Comparison of ENCODE assay signal across 1 cellular context in the genomic region with DNA sequence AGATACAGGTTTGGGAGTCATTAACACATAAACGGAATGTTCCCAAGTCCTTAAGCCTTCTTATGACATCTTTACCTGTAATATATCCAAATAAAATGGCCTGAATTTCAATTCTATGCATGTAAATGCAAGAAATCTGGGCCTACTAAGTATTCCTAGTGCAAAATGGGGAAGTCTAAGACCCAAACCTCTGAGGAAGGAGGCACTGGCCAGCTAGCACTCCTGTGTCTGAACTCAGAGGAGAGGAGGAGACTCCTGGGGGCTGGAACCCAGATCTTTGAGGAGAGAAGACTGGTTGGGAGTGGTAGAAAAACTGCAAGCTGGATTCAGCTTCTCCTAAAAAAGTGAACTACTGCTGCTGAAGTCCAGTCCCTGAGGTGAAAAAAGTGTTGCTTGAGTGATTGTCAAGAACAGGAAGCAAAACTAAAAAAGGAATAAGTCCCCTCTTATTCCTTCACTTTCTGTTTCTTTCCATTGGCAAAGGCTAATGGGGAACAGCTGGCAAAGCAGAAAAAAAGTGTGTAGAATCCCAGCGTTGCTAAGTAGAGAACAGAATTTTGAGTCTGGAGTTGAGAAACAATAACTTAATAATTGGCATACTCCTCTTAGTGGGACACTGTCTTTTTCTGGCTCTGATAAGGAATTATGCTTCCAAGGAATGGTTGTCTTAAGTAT.
TF ChIP-seq lines count a peak whose summit lies in the region.

No MANE protein-coding gene starts in this region.

TF ChIP-seq in H1, 55 proteins besides CTCF, POLR2A, EP300 and RAD21:
- TF ChIP-seq BRCA1 (IDR thresholded peaks at IDR 0.05; ENCODE audit: low read depth, low read length) (no peak), RFX5 (IDR thresholded peaks at IDR 0.05; ENCODE audit: borderline replicate concordance, low read depth, low read length) (no peak)
- TF ChIP-seq, protein P1, sequence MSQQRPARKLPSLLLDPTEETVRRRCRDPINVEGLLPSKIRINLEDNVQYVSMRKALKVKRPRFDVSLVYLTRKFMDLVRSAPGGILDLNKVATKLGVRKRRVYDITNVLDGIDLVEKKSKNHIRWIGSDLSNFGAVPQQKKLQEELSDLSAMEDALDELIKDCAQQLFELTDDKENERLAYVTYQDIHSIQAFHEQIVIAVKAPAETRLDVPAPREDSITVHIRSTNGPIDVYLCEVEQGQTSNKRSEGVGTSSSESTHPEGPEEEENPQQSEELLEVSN (IDR thresholded peaks at IDR 0.05): no peak
- TF ChIP-seq, protein P2, sequence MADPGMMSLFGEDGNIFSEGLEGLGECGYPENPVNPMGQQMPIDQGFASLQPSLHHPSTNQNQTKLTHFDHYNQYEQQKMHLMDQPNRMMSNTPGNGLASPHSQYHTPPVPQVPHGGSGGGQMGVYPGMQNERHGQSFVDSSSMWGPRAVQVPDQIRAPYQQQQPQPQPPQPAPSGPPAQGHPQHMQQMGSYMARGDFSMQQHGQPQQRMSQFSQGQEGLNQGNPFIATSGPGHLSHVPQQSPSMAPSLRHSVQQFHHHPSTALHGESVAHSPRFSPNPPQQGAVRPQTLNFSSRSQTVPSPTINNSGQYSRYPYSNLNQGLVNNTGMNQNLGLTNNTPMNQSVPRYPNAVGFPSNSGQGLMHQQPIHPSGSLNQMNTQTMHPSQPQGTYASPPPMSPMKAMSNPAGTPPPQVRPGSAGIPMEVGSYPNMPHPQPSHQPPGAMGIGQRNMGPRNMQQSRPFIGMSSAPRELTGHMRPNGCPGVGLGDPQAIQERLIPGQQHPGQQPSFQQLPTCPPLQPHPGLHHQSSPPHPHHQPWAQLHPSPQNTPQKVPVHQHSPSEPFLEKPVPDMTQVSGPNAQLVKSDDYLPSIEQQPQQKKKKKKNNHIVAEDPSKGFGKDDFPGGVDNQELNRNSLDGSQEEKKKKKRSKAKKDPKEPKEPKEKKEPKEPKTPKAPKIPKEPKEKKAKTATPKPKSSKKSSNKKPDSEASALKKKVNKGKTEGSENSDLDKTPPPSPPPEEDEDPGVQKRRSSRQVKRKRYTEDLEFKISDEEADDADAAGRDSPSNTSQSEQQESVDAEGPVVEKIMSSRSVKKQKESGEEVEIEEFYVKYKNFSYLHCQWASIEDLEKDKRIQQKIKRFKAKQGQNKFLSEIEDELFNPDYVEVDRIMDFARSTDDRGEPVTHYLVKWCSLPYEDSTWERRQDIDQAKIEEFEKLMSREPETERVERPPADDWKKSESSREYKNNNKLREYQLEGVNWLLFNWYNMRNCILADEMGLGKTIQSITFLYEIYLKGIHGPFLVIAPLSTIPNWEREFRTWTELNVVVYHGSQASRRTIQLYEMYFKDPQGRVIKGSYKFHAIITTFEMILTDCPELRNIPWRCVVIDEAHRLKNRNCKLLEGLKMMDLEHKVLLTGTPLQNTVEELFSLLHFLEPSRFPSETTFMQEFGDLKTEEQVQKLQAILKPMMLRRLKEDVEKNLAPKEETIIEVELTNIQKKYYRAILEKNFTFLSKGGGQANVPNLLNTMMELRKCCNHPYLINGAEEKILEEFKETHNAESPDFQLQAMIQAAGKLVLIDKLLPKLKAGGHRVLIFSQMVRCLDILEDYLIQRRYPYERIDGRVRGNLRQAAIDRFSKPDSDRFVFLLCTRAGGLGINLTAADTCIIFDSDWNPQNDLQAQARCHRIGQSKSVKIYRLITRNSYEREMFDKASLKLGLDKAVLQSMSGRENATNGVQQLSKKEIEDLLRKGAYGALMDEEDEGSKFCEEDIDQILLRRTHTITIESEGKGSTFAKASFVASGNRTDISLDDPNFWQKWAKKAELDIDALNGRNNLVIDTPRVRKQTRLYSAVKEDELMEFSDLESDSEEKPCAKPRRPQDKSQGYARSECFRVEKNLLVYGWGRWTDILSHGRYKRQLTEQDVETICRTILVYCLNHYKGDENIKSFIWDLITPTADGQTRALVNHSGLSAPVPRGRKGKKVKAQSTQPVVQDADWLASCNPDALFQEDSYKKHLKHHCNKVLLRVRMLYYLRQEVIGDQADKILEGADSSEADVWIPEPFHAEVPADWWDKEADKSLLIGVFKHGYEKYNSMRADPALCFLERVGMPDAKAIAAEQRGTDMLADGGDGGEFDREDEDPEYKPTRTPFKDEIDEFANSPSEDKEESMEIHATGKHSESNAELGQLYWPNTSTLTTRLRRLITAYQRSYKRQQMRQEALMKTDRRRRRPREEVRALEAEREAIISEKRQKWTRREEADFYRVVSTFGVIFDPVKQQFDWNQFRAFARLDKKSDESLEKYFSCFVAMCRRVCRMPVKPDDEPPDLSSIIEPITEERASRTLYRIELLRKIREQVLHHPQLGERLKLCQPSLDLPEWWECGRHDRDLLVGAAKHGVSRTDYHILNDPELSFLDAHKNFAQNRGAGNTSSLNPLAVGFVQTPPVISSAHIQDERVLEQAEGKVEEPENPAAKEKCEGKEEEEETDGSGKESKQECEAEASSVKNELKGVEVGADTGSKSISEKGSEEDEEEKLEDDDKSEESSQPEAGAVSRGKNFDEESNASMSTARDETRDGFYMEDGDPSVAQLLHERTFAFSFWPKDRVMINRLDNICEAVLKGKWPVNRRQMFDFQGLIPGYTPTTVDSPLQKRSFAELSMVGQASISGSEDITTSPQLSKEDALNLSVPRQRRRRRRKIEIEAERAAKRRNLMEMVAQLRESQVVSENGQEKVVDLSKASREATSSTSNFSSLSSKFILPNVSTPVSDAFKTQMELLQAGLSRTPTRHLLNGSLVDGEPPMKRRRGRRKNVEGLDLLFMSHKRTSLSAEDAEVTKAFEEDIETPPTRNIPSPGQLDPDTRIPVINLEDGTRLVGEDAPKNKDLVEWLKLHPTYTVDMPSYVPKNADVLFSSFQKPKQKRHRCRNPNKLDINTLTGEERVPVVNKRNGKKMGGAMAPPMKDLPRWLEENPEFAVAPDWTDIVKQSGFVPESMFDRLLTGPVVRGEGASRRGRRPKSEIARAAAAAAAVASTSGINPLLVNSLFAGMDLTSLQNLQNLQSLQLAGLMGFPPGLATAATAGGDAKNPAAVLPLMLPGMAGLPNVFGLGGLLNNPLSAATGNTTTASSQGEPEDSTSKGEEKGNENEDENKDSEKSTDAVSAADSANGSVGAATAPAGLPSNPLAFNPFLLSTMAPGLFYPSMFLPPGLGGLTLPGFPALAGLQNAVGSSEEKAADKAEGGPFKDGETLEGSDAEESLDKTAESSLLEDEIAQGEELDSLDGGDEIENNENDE (IDR thresholded peaks at IDR 0.05; ENCODE audit: insufficient replicate concordance, low read length): no peak
